Comparison of ENCODE assay signal across 19 cellular contexts in genomic region chr5:72543811-72544210, GRCh38. TPM values are rescaled to one million over a fixed set of nuclear protein-coding genes. Genes with fewer than 3 reads are reported as not detected.
DNase-seq lines count a peak whose midpoint lies in the region; TF ChIP-seq lines count a peak whose summit lies in the region.
"Had no signal": no experiment of that assay in that cellular context is flagged by ENCODE, and none has a peak within 500 bp of the region (broad histone marks: within the 10 kb centered on the region; RNA-seq: fewer than 3 reads in every experiment).

No MANE protein-coding gene starts in this region.

- no peak for TF ChIP-seq CTCF in fibroblast of pulmonary artery (IDR thresholded peaks at IDR 0.05; ENCODE audit: low read length, missing control alignments)
- TF ChIP-seq CTCF in smooth muscle cell (IDR thresholded peaks at IDR 0.05; ENCODE audit: borderline replicate concordance, insufficient read depth, poor library complexity, severe bottlenecking): no peak

- no peaks in the 10 kb centered on the region for H3K79me2 ChIP-seq in smooth muscle cell (ENCODE audit: low read depth)

- H3K27ac ChIP-seq in BLaER1 (no peak overlapping the region), smooth muscle cell (ENCODE audit: low read depth) (peak overlapping the region; percentile 64)
- H3K27ac ChIP-seq: KMS-11, SJCRH30 had no signal

- no peaks in the 10 kb centered on the region for H3K36me3 ChIP-seq in BLaER1
- no peaks in the 10 kb centered on the region for H3K36me3 ChIP-seq in adipocyte (ENCODE audit: control insufficient read depth, insufficient read depth, low read length, severe bottlenecking)
- H3K36me3 ChIP-seq in smooth muscle cell (ENCODE audit: low read depth): no peaks in the 10 kb centered on the region
- H3K36me3 ChIP-seq: HAP-1, SJCRH30 had no signal

- H3K4me2 ChIP-seq in BLaER1 (peak overlapping the region; percentile 62), smooth muscle cell (peak overlapping the region; percentile 46)
- H3K4me2 ChIP-seq: GM23338, KMS-11 had no signal

- H3K9ac ChIP-seq in BLaER1 (no peak overlapping the region), adipocyte (ENCODE audit: low read length) (no peak overlapping the region), smooth muscle cell (ENCODE audit: low read depth) (no peak overlapping the region)
- H3K9ac ChIP-seq: KMS-11 had no signal

- peak overlapping the region; percentile 33 for H2AFZ ChIP-seq in smooth muscle cell (ENCODE audit: low read depth)
- H2AFZ ChIP-seq: GM23338 had no signal

- H3K4me1 ChIP-seq in BLaER1 (peaks cover 14% of the 10 kb centered on the region), adipocyte (ENCODE audit: control insufficient read depth, insufficient read depth, low read length) (peaks cover 11% of the 10 kb centered on the region), smooth muscle cell (ENCODE audit: low read depth) (no peaks in the 10 kb centered on the region)
- H3K4me1 ChIP-seq: HAP-1 had no signal

- H3F3A ChIP-seq in smooth muscle cell (ENCODE audit: low read depth): no peaks in the 10 kb centered on the region

- no peaks in the 10 kb centered on the region for H4K20me1 ChIP-seq in BLaER1
- no peaks in the 10 kb centered on the region for H4K20me1 ChIP-seq in smooth muscle cell (ENCODE audit: low read depth)

- DNase-seq in adipocyte (ENCODE audit: low read depth) (peak; percentile 15), fibroblast of pulmonary artery (ENCODE audit: low read depth) (peak; percentile 17), smooth muscle cell (lab: John Stamatoyannopoulos, UW; ENCODE audit: unreplicated experiment) (no peak), NCI-H82 treated with DMSO at 0.1 percent for 48 hours (lab: John Stamatoyannopoulos, UW; ENCODE audit: unreplicated experiment) (no peak), NCI-H2227 (lab: John Stamatoyannopoulos, UW; ENCODE audit: unreplicated experiment) (no peak), inferior parietal cortex (ENCODE audit: extremely low spot score) (no peak)
- DNase-seq: DND-41, NCI-H1105, NCI-H2029 treated with DMSO at 0.1 percent for 48 hours, NCI-H345, NCI-H524, NCI-H774, SJCRH30 had no signal

- H3K4me3 ChIP-seq in BLaER1: no peak overlapping the region
- no peak overlapping the region for H3K4me3 ChIP-seq in adipocyte (ENCODE audit: low read length)
- no peak overlapping the region for H3K4me3 ChIP-seq in fibroblast of pulmonary artery (replicated peaks; ENCODE audit: low read depth, low read length)
- no peak overlapping the region for H3K4me3 ChIP-seq in smooth muscle cell
- H3K4me3 ChIP-seq: GM23338, HAP-1, SJCRH30 had no signal

- no peaks in the 10 kb centered on the region for H3K27me3 ChIP-seq in BLaER1
- H3K27me3 ChIP-seq in adipocyte (replicated peaks; ENCODE audit: control insufficient read depth, insufficient read depth, low read length): no peaks in the 10 kb centered on the region
- H3K27me3 ChIP-seq in smooth muscle cell (ENCODE audit: low read depth): no peaks in the 10 kb centered on the region
- H3K27me3 ChIP-seq: SJCRH30 had no signal

- H3K9me3 ChIP-seq in BLaER1 (peaks cover 28% of the 10 kb centered on the region), adipocyte (ENCODE audit: control insufficient read depth, low read length) (peaks cover 38% of the 10 kb centered on the region), smooth muscle cell (replicated peaks; ENCODE audit: low read depth) (peaks cover 10% of the 10 kb centered on the region)
- H3K9me3 ChIP-seq: HAP-1 had no signal

- WGBS in smooth muscle cell (ENCODE audit: low lambda C conversion rate): 91% methylated on average over 3 of the region's 3 CpGs

RNA-seq across cellular contexts. Expression of gene ZNF366, which starts 36.6 kb away (rescaled TPM):
- not detected in 2 replicates for total RNA-seq in smooth muscle cell
- not detected in 2 replicates for polyA plus RNA-seq in smooth muscle cell
- total RNA-seq: A172, GM23338, HT1080 had no signal
- polyA plus RNA-seq: GM23338 had no signal

Comparison
In these comparisons a context has a peak if more than half of its experiments do, and no peak if none do; other contexts are left out.
1. DNase-seq: peak in adipocyte (single experiment) and fibroblast of pulmonary artery (single experiment); none in smooth muscle cell (single experiment), NCI-H82 treated with DMSO at 0.1 percent for 48 hours (single experiment), NCI-H2227 (single experiment) and inferior parietal cortex (single experiment).